Comparison of ENCODE assay signal across 1 cellular context in genomic region chr14:24935796-24936195, GRCh38.
TF ChIP-seq lines count a peak whose summit lies in the region.

No MANE protein-coding gene starts in this region.

TF ChIP-seq in HepG2, 621 proteins besides CTCF, POLR2A, EP300 and RAD21 (continued from another document):
- TF ChIP-seq, protein P1, sequence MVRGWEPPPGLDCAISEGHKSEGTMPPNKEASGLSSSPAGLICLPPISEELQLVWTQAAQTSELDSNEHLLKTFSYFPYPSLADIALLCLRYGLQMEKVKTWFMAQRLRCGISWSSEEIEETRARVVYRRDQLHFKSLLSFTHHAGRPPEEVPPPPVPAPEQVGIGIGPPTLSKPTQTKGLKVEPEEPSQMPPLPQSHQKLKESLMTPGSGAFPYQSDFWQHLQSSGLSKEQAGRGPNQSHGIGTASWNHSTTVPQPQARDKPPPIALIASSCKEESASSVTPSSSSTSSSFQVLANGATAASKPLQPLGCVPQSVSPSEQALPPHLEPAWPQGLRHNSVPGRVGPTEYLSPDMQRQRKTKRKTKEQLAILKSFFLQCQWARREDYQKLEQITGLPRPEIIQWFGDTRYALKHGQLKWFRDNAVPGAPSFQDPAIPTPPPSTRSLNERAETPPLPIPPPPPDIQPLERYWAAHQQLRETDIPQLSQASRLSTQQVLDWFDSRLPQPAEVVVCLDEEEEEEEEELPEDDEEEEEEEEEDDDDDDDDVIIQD (CRISPR knock-in tag; IDR thresholded peaks at IDR 0.05; ENCODE audit: low read depth), result 0 out of 2 replicates have a peak, but pooled peaks have one; percentile 29
- TF ChIP-seq FOXA3 (CRISPR knock-in tag; IDR thresholded peaks at IDR 0.05) (0 out of 2 replicates have a peak, but pooled peaks have one; percentile 7), ZNF367 (CRISPR knock-in tag; IDR thresholded peaks at IDR 0.05; ENCODE audit: borderline replicate concordance) (no peak), SMARCE1 (IDR thresholded peaks at IDR 0.05; ENCODE audit: borderline replicate concordance) (no peak), SIX4 (CRISPR knock-in tag; IDR thresholded peaks at IDR 0.05) (peak; percentile 20; the same call in 1 of the 2 replicates), TGIF2 (CRISPR knock-in tag; IDR thresholded peaks at IDR 0.05) (no peak), SAP130 (CRISPR knock-in tag; IDR thresholded peaks at IDR 0.05; ENCODE audit: low read depth) (no peak)
- TF ChIP-seq, protein P2, sequence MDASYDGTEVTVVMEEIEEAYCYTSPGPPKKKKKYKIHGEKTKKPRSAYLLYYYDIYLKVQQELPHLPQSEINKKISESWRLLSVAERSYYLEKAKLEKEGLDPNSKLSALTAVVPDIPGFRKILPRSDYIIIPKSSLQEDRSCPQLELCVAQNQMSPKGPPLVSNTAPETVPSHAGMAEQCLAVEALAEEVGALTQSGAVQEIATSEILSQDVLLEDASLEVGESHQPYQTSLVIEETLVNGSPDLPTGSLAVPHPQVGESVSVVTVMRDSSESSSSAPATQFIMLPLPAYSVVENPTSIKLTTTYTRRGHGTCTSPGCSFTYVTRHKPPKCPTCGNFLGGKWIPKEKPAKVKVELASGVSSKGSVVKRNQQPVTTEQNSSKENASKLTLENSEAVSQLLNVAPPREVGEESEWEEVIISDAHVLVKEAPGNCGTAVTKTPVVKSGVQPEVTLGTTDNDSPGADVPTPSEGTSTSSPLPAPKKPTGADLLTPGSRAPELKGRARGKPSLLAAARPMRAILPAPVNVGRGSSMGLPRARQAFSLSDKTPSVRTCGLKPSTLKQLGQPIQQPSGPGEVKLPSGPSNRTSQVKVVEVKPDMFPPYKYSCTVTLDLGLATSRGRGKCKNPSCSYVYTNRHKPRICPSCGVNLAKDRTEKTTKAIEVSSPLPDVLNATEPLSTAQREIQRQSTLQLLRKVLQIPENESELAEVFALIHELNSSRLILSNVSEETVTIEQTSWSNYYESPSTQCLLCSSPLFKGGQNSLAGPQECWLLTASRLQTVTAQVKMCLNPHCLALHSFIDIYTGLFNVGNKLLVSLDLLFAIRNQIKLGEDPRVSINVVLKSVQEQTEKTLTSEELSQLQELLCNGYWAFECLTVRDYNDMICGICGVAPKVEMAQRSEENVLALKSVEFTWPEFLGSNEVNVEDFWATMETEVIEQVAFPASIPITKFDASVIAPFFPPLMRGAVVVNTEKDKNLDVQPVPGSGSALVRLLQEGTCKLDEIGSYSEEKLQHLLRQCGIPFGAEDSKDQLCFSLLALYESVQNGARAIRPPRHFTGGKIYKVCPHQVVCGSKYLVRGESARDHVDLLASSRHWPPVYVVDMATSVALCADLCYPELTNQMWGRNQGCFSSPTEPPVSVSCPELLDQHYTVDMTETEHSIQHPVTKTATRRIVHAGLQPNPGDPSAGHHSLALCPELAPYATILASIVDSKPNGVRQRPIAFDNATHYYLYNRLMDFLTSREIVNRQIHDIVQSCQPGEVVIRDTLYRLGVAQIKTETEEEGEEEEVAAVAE (CRISPR knock-in tag; IDR thresholded peaks at IDR 0.05; ENCODE audit: borderline replicate concordance), result no peak
- TF ChIP-seq, protein P3, sequence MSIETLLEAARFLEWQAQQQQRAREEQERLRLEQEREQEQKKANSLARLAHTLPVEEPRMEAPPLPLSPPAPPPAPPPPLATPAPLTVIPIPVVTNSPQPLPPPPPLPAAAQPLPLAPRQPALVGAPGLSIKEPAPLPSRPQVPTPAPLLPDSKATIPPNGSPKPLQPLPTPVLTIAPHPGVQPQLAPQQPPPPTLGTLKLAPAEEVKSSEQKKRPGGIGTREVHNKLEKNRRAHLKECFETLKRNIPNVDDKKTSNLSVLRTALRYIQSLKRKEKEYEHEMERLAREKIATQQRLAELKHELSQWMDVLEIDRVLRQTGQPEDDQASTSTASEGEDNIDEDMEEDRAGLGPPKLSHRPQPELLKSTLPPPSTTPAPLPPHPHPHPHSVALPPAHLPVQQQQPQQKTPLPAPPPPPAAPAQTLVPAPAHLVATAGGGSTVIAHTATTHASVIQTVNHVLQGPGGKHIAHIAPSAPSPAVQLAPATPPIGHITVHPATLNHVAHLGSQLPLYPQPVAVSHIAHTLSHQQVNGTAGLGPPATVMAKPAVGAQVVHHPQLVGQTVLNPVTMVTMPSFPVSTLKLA (IDR thresholded peaks at IDR 0.05), result peak; percentile 75
